Comparison of ENCODE assay signal across 16 cellular contexts in the genomic region with DNA sequence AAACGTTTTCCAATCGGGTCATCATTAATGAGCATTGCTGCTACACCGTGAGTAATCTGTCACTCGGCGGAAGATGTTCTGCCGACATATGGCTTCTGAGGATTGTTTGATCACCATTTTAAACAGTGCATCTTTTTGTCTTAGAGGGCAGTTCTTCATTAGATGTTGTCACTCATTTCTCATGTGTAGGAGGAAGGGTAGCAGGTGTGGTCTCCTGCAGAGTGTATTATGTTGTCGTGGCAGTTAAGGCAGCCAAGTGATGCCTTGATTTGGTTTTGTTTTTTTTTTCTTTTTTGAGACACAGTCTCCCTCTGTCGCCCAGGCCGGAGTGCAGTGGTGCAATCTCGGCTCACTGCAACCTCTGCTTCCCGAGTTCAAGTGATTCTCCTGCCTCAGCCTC.
"Had no signal": no experiment of that assay in that cellular context is flagged by ENCODE, and none has a peak within 500 bp of the region (broad histone marks: within the 10 kb centered on the region; RNA-seq: fewer than 3 reads in every experiment).

No MANE protein-coding gene starts in this region.

- H3K27me3 Mint-ChIP-seq: activated naive CD4-positive, alpha-beta T cell treated with anti-CD3 and anti-CD28 coated beads, Interleukin-2, amount 10 ng/mL, durations not matched to agents 7 days and 5 days; natural killer cell treated with Interleukin-12 subunit alpha and Interleukin-12 subunit beta and Interleukin-15 and Interleukin-18, amount 100 ng/mL, for 72 hours; stimulated activated memory B cell treated with anti-CD40 and anti-IgM and Interleukin-4, amounts not matched to agents 10 μg/mL and 1 μg/mL and 100 μg/mL, for 72 hours had no signal

- ATAC-seq: natural killer cell treated with Interleukin-12 subunit alpha and Interleukin-12 subunit beta and Interleukin-15 and Interleukin-18, amount 100 ng/mL, for 72 hours; stimulated activated memory B cell treated with anti-CD40 and anti-IgM and Interleukin-4, amounts not matched to agents 10 μg/mL and 1 μg/mL and 100 μg/mL, for 72 hours had no signal

- H3K27ac Mint-ChIP-seq: activated naive CD4-positive, alpha-beta T cell treated with anti-CD3 and anti-CD28 coated beads, Interleukin-2, amount 10 ng/mL, durations not matched to agents 7 days and 5 days; activated T-helper 2 cell treated with anti-CD3 and anti-CD28 coated beads, Interferon-gamma antibody, Interleukin-2, Interleukin-4, amounts not matched to agents 10 μg/mL and 5 μg/mL and 100 μg/mL, durations not matched to agents 14 hours and 24 hours and 36 hours had no signal

- H3K4me3 Mint-ChIP-seq: activated naive CD4-positive, alpha-beta T cell treated with anti-CD3 and anti-CD28 coated beads, Interleukin-2, amount 10 ng/mL, durations not matched to agents 7 days and 5 days; immature natural killer cell; natural killer cell treated with Interleukin-12 subunit alpha and Interleukin-12 subunit beta and Interleukin-15 and Interleukin-18, amount 100 ng/mL, for 72 hours; stimulated activated memory B cell treated with anti-CD40 and anti-IgM and Interleukin-4, amounts not matched to agents 10 μg/mL and 1 μg/mL and 100 μg/mL, for 72 hours; T-helper 1 cell treated with Interleukin-12 subunit alpha and Interleukin-12 subunit beta and Interleukin-4 antibody, amounts not matched to agents 30 μg/mL and 1 μg/mL, for 36 hours had no signal

- H3K9me3 Mint-ChIP-seq: activated naive CD4-positive, alpha-beta T cell treated with anti-CD3 and anti-CD28 coated beads, Interleukin-2, amount 10 ng/mL, durations not matched to agents 7 days and 5 days; activated T-helper 2 cell treated with anti-CD3 and anti-CD28 coated beads, Interferon-gamma antibody, Interleukin-2, Interleukin-4, amounts not matched to agents 10 μg/mL and 5 μg/mL and 100 μg/mL, durations not matched to agents 14 hours and 24 hours and 36 hours; immature natural killer cell; natural killer cell treated with Interleukin-12 subunit alpha and Interleukin-12 subunit beta and Interleukin-15 and Interleukin-18, amount 100 ng/mL, for 72 hours; stimulated activated memory B cell treated with anti-CD40 and anti-IgM and Interleukin-4, amounts not matched to agents 10 μg/mL and 1 μg/mL and 100 μg/mL, for 72 hours; T-helper 1 cell treated with Interleukin-12 subunit alpha and Interleukin-12 subunit beta and Interleukin-4 antibody, amounts not matched to agents 30 μg/mL and 1 μg/mL, for 36 hours had no signal

- DNase-seq: activated CD4-positive, alpha-beta T cell treated with anti-CD3 and anti-CD28 coated beads, Interleukin-2, amount 50 U/mL, for 1 hour; activated CD8-positive, alpha-beta memory T cell treated with anti-CD3 and anti-CD28 coated beads for 24 hours; activated naive CD4-positive, alpha-beta T cell treated with anti-CD3 and anti-CD28 coated beads, Interleukin-2, amount 10 ng/mL, durations not matched to agents 7 days and 5 days; cortex of kidney; effector memory CD4-positive, alpha-beta T cell; immature natural killer cell; mesendoderm; nucleus accumbens; retina; stimulated activated CD4-positive, alpha-beta T cell treated with anti-CD3 and anti-CD28 coated beads, Interleukin-12 subunit alpha, Interleukin-12 subunit beta, amount 100 ng/mL, for 4 hours; thyroid gland; uterus had no signal
